In the genomic region with DNA sequence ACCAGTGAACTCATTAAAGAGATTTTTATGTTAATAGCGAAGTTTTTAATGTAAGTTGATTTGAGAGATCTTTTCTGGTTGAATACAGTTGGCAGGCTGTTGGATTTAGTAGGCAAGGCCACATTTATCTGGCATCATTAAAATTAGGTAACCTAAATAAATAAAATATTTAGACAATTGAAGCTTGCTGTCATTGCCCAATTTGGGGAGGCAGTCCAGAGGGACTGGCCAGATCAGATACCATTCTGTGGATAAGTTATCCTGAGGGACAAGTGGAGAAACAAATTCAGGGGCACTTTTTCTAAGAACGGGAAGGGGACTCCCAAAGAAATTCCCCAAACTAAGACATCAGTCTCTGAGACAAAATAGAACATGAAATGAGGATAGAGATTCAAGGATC, we compare ENCODE assay signal across 34 cellular contexts.
"Had no signal": no experiment of that assay in that cellular context is flagged by ENCODE, and none has a peak within 500 bp of the region (broad histone marks: within the 10 kb centered on the region; RNA-seq: fewer than 3 reads in every experiment).

No MANE protein-coding gene starts in this region.

- H3K36me3 ChIP-seq: MG63 had no signal

- H3K4me3 ChIP-seq: MG63 had no signal

- H3K9me3 ChIP-seq: MG63 had no signal

- H3K27me3 ChIP-seq: MG63 had no signal

- H3K27ac ChIP-seq: KMS-11 had no signal

- H3K9ac ChIP-seq: KMS-11 had no signal

- DNase-seq: Karpas-422, Kasumi-1, KG1, MG63, MM.1S, MV-4-11, NCI-H1048, NCI-H1092, NCI-H1092 treated with DMSO at 0.1 percent for 48 hours, NCI-H1105, NCI-H1105 treated with DMSO at 0.1 percent for 48 hours, NCI-H1417, NCI-H1417 treated with DMSO at 0.1 percent for 48 hours, NCI-H1436, NCI-H1436 treated with DMSO at 0.1 percent for 48 hours, NCI-H146, NCI-H1694, NCI-H1694 treated with DMSO at 0.1 percent for 48 hours, NCI-H187, NCI-H187 treated with DMSO at 0.1 percent for 48 hours, NCI-H1930, NCI-H2029, NCI-H2029 treated with DMSO at 0.1 percent for 48 hours, NCI-H2081, NCI-H2081 treated with DMSO at 0.1 percent for 48 hours, NCI-H2107, NCI-H2171, NCI-H2171 treated with DMSO at 0.1 percent for 48 hours, NCI-H2227 treated with DMSO at 0.1 percent for 48 hours, NCI-H226, NCI-H345, NCI-H446, NCI-H446 treated with DMSO at 0.1 percent for 48 hours had no signal
